21 cellular contexts compared by ENCODE assay signal in the genomic region with DNA sequence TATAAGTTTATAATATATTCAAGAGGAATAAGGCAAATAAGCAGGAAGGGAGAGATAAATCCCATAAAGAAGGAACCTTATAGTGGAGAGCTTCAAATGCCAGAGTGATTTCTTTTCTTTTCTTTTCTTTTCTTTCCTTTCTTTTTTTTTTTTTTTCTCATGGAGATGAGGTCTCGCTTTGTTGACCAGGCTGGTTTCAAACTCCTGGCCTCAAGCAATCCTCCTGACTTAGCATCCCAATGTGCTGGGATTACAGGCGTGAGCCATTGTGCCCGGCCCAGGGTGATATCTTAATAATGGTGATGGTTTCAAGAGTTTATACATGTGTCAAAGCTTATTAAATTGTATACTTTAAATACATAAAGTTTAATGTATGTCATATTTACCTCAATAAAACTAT.
"Had no signal": no experiment of that assay in that cellular context is flagged by ENCODE, and none has a peak within 500 bp of the region (broad histone marks: within the 10 kb centered on the region; RNA-seq: fewer than 3 reads in every experiment).

No MANE protein-coding gene starts in this region.

- H3K9me3 ChIP-seq: esophagus squamous epithelium, heart right ventricle, lower lobe of right lung, right lobe of liver, suprapubic skin, vagina had no signal

- H3K4me1 ChIP-seq: parathyroid adenoma, right lobe of liver, suprapubic skin, vagina had no signal

- H3K27me3 ChIP-seq: esophagus squamous epithelium, heart right ventricle, right lobe of liver, suprapubic skin, vagina had no signal

- H3K9ac ChIP-seq: parathyroid adenoma had no signal

- DNase-seq: cortex of kidney; effector memory CD8-positive, alpha-beta T cell; erythroblast; esophagus squamous epithelium; foreskin melanocyte; glutamatergic neuron; heart right ventricle; immature natural killer cell; islet precursor cell; left ventricle myocardium superior; lower lobe of right lung; right lobe of liver; small intestine; stimulated activated CD4-positive, alpha-beta T cell treated with anti-CD3 and anti-CD28 coated beads, Interleukin-15, amount 100 ng/mL, for 24 hours; stimulated activated CD4-positive, alpha-beta T cell treated with anti-CD3 and anti-CD28 coated beads, Interleukin-2, amount 100 ng/mL, for 48 hours; stimulated activated naive B cell treated with anti-CD40 and anti-IgM and Interleukin-4, amounts not matched to agents 10 μg/mL and 1 μg/mL and 100 μg/mL, for 72 hours; trophoblast cell had no signal

- H2AFZ ChIP-seq: parathyroid adenoma had no signal

- H3K79me2 ChIP-seq: parathyroid adenoma had no signal

- H3K36me3 ChIP-seq: esophagus squamous epithelium, heart right ventricle, lower lobe of right lung, right lobe of liver, suprapubic skin, vagina had no signal

- H3K4me3 ChIP-seq: esophagus squamous epithelium, heart right ventricle, lower lobe of right lung, right lobe of liver, suprapubic skin, vagina had no signal

- FAIRE-seq: endometrium had no signal

- H3K27ac ChIP-seq: esophagus squamous epithelium, heart right ventricle, lower lobe of right lung, parathyroid adenoma, right lobe of liver, suprapubic skin, vagina had no signal
